Comparison of ENCODE assay signal across 1 cellular context in the genomic region with DNA sequence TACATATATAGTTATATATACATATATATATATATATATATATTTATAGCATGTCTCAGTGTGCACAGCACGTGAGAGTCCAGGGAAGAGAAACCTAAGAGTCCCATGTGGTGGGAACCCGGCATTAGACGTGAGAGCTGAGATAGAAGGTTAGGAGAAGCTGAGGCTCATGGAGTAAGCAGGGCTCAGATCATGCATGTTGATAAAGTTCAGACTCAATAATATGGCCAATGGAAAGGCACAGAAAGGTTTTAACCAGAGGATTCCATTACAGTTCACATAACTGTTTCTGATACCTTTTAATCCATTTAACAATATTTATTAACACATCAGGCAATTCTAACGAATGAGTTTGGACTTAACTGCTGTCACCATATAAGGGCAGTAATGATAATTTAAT.
TF ChIP-seq lines count a peak whose summit lies in the region.

No MANE protein-coding gene starts in this region.

TF ChIP-seq in K562, 482 proteins besides CTCF, POLR2A, EP300 and RAD21 (continued from another document and continues in another):
- TF ChIP-seq ZNF609 (CRISPR knock-in tag; IDR thresholded peaks at IDR 0.05; ENCODE audit: borderline replicate concordance) = no peak
- TF ChIP-seq ZNF699 (CRISPR knock-in tag; IDR thresholded peaks at IDR 0.05; ENCODE audit: insufficient replicate concordance) = no peak
- TF ChIP-seq, protein P1, sequence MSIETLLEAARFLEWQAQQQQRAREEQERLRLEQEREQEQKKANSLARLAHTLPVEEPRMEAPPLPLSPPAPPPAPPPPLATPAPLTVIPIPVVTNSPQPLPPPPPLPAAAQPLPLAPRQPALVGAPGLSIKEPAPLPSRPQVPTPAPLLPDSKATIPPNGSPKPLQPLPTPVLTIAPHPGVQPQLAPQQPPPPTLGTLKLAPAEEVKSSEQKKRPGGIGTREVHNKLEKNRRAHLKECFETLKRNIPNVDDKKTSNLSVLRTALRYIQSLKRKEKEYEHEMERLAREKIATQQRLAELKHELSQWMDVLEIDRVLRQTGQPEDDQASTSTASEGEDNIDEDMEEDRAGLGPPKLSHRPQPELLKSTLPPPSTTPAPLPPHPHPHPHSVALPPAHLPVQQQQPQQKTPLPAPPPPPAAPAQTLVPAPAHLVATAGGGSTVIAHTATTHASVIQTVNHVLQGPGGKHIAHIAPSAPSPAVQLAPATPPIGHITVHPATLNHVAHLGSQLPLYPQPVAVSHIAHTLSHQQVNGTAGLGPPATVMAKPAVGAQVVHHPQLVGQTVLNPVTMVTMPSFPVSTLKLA (conservative IDR thresholded peaks at IDR 0.05) = no peak
- no peak for TF ChIP-seq PHF21A (IDR thresholded peaks at IDR 0.05; ENCODE audit: borderline replicate concordance, low read depth)
- TF ChIP-seq RBM39 (optimal IDR thresholded peaks at IDR 0.05; ENCODE audit: low read depth, low read length) = no peak
- no peak for TF ChIP-seq ZNF75A (CRISPR knock-in tag; IDR thresholded peaks at IDR 0.05)
- TF ChIP-seq, protein P2, sequence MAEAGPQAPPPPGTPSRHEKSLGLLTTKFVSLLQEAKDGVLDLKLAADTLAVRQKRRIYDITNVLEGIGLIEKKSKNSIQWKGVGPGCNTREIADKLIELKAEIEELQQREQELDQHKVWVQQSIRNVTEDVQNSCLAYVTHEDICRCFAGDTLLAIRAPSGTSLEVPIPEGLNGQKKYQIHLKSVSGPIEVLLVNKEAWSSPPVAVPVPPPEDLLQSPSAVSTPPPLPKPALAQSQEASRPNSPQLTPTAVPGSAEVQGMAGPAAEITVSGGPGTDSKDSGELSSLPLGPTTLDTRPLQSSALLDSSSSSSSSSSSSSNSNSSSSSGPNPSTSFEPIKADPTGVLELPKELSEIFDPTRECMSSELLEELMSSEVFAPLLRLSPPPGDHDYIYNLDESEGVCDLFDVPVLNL (CRISPR knock-in tag; IDR thresholded peaks at IDR 0.05; ENCODE audit: low read depth) = no peak
- TF ChIP-seq ZBTB26 (CRISPR knock-in tag; IDR thresholded peaks at IDR 0.05) = no peak
- TF ChIP-seq EP400 (IDR thresholded peaks at IDR 0.05) = no peak
- TF ChIP-seq GABPB2 (CRISPR knock-in tag; conservative IDR thresholded peaks at IDR 0.05) = no peak
- TF ChIP-seq ZNF449 (CRISPR knock-in tag; IDR thresholded peaks at IDR 0.05) = no peak
- no peak for TF ChIP-seq DACH1 (IDR thresholded peaks at IDR 0.05; ENCODE audit: partially characterized antibody)
- no peak for TF ChIP-seq ZNF324 (CRISPR knock-in tag; IDR thresholded peaks at IDR 0.05)
- no peak for TF ChIP-seq LEF1 (IDR thresholded peaks at IDR 0.05)
- TF ChIP-seq ARHGAP35 (IDR thresholded peaks at IDR 0.05; ENCODE audit: partially characterized antibody) = no peak
- TF ChIP-seq, protein P3, sequence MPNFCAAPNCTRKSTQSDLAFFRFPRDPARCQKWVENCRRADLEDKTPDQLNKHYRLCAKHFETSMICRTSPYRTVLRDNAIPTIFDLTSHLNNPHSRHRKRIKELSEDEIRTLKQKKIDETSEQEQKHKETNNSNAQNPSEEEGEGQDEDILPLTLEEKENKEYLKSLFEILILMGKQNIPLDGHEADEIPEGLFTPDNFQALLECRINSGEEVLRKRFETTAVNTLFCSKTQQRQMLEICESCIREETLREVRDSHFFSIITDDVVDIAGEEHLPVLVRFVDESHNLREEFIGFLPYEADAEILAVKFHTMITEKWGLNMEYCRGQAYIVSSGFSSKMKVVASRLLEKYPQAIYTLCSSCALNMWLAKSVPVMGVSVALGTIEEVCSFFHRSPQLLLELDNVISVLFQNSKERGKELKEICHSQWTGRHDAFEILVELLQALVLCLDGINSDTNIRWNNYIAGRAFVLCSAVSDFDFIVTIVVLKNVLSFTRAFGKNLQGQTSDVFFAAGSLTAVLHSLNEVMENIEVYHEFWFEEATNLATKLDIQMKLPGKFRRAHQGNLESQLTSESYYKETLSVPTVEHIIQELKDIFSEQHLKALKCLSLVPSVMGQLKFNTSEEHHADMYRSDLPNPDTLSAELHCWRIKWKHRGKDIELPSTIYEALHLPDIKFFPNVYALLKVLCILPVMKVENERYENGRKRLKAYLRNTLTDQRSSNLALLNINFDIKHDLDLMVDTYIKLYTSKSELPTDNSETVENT (CRISPR knock-in tag; IDR thresholded peaks at IDR 0.05) = no peak
- TF ChIP-seq, protein P4, sequence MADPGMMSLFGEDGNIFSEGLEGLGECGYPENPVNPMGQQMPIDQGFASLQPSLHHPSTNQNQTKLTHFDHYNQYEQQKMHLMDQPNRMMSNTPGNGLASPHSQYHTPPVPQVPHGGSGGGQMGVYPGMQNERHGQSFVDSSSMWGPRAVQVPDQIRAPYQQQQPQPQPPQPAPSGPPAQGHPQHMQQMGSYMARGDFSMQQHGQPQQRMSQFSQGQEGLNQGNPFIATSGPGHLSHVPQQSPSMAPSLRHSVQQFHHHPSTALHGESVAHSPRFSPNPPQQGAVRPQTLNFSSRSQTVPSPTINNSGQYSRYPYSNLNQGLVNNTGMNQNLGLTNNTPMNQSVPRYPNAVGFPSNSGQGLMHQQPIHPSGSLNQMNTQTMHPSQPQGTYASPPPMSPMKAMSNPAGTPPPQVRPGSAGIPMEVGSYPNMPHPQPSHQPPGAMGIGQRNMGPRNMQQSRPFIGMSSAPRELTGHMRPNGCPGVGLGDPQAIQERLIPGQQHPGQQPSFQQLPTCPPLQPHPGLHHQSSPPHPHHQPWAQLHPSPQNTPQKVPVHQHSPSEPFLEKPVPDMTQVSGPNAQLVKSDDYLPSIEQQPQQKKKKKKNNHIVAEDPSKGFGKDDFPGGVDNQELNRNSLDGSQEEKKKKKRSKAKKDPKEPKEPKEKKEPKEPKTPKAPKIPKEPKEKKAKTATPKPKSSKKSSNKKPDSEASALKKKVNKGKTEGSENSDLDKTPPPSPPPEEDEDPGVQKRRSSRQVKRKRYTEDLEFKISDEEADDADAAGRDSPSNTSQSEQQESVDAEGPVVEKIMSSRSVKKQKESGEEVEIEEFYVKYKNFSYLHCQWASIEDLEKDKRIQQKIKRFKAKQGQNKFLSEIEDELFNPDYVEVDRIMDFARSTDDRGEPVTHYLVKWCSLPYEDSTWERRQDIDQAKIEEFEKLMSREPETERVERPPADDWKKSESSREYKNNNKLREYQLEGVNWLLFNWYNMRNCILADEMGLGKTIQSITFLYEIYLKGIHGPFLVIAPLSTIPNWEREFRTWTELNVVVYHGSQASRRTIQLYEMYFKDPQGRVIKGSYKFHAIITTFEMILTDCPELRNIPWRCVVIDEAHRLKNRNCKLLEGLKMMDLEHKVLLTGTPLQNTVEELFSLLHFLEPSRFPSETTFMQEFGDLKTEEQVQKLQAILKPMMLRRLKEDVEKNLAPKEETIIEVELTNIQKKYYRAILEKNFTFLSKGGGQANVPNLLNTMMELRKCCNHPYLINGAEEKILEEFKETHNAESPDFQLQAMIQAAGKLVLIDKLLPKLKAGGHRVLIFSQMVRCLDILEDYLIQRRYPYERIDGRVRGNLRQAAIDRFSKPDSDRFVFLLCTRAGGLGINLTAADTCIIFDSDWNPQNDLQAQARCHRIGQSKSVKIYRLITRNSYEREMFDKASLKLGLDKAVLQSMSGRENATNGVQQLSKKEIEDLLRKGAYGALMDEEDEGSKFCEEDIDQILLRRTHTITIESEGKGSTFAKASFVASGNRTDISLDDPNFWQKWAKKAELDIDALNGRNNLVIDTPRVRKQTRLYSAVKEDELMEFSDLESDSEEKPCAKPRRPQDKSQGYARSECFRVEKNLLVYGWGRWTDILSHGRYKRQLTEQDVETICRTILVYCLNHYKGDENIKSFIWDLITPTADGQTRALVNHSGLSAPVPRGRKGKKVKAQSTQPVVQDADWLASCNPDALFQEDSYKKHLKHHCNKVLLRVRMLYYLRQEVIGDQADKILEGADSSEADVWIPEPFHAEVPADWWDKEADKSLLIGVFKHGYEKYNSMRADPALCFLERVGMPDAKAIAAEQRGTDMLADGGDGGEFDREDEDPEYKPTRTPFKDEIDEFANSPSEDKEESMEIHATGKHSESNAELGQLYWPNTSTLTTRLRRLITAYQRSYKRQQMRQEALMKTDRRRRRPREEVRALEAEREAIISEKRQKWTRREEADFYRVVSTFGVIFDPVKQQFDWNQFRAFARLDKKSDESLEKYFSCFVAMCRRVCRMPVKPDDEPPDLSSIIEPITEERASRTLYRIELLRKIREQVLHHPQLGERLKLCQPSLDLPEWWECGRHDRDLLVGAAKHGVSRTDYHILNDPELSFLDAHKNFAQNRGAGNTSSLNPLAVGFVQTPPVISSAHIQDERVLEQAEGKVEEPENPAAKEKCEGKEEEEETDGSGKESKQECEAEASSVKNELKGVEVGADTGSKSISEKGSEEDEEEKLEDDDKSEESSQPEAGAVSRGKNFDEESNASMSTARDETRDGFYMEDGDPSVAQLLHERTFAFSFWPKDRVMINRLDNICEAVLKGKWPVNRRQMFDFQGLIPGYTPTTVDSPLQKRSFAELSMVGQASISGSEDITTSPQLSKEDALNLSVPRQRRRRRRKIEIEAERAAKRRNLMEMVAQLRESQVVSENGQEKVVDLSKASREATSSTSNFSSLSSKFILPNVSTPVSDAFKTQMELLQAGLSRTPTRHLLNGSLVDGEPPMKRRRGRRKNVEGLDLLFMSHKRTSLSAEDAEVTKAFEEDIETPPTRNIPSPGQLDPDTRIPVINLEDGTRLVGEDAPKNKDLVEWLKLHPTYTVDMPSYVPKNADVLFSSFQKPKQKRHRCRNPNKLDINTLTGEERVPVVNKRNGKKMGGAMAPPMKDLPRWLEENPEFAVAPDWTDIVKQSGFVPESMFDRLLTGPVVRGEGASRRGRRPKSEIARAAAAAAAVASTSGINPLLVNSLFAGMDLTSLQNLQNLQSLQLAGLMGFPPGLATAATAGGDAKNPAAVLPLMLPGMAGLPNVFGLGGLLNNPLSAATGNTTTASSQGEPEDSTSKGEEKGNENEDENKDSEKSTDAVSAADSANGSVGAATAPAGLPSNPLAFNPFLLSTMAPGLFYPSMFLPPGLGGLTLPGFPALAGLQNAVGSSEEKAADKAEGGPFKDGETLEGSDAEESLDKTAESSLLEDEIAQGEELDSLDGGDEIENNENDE (IDR thresholded peaks at IDR 0.05; ENCODE audit: low read depth, low read length) = no peak
- TF ChIP-seq, protein P5, sequence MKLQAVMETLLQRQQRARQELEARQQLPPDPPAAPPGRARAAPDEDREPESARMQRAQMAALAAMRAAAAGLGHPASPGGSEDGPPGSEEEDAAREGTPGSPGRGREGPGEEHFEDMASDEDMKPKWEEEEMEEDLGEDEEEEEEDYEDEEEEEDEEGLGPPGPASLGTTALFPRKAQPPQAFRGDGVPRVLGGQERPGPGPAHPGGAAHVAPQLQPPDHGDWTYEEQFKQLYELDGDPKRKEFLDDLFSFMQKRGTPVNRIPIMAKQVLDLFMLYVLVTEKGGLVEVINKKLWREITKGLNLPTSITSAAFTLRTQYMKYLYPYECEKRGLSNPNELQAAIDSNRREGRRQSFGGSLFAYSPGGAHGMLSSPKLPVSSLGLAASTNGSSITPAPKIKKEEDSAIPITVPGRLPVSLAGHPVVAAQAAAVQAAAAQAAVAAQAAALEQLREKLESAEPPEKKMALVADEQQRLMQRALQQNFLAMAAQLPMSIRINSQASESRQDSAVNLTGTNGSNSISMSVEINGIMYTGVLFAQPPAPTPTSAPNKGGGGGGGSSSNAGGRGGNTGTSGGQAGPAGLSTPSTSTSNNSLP (IDR thresholded peaks at IDR 0.05; ENCODE audit: borderline replicate concordance, low read depth, low read length) = no peak
- no peak for TF ChIP-seq CCAR2 (IDR thresholded peaks at IDR 0.05; ENCODE audit: low read depth, low read length)
- peak; percentile 73; the same call in 1 of the 2 replicates for TF ChIP-seq HSF4 (CRISPR knock-in tag; IDR thresholded peaks at IDR 0.05; ENCODE audit: borderline replicate concordance)
- no peak for TF ChIP-seq ZNF561 (CRISPR knock-in tag; conservative IDR thresholded peaks at IDR 0.05)
- TF ChIP-seq JUN (IDR thresholded peaks at IDR 0.05; ENCODE audit: borderline replicate concordance, low read depth, low read length) = no peak
- TF ChIP-seq JUN (CRISPR knock-in tag; IDR thresholded peaks at IDR 0.05; ENCODE audit: borderline replicate concordance) = no peak
- TF ChIP-seq SRSF9 (IDR thresholded peaks at IDR 0.05; ENCODE audit: borderline replicate concordance, low read depth, low read length) = no peak
- no peak for TF ChIP-seq ERF (CRISPR knock-in tag; IDR thresholded peaks at IDR 0.05)
